Comparison of ENCODE assay signal across 8 cellular contexts in genomic region chr7:158613481-158613880, GRCh38. TPM values are rescaled to one million over a fixed set of nuclear protein-coding genes. Genes with fewer than 3 reads are reported as not detected.
DNase-seq lines count a peak whose midpoint lies in the region; ATAC-seq lines count a peak whose summit lies in the region.

No MANE protein-coding gene starts in this region.

- H3K27ac ChIP-seq in BLaER1 = 0 out of 2 replicates have a peak overlapping the region, but pooled peaks have one; percentile 5

- no peaks in the 10 kb centered on the region for H4K20me1 ChIP-seq in BLaER1

- H3K4me2 ChIP-seq in BLaER1 = peak overlapping the region; percentile 62

- DNase-seq in NCI-H2107 (lab: John Stamatoyannopoulos, UW) (peak; percentile 36), HK-2 (ENCODE audit: unreplicated experiment) (no peak), OCI-M1 (lab: John Stamatoyannopoulos, UW) (no peak)
- no peak for DNase-seq in stimulated activated CD4-positive, alpha-beta T cell treated with anti-CD3 and anti-CD28 coated beads, Interleukin-4, amount 100 ng/mL, for 1 hour
- DNase-seq in activated T-cell treated with anti-CD3 and anti-CD28 coated beads, Interleukin-2, amount 50 U/mL, for 4 hours = no peak

- H3K9me3 ChIP-seq in BLaER1 = no peaks in the 10 kb centered on the region

- H3K4me1 ChIP-seq in BLaER1 = peaks cover 52% of the 10 kb centered on the region

- no peaks in the 10 kb centered on the region for H3K27me3 Mint-ChIP-seq in activated T-cell treated with anti-CD3 and anti-CD28 coated beads, Interleukin-2, amount 50 U/mL, for 4 hours (ENCODE audit: low read depth)

- peaks cover 20% of the 10 kb centered on the region for H3K36me3 ChIP-seq in BLaER1

- H3K4me3 Mint-ChIP-seq in activated T-cell treated with anti-CD3 and anti-CD28 coated beads, Interleukin-2, amount 50 U/mL, for 4 hours = no peak overlapping the region

- ATAC-seq in GM19043 (IDR thresholded peaks at IDR 0.05; ENCODE audit: low read depth, unreplicated experiment) (peak; percentile 87), HG02981 (IDR thresholded peaks at IDR 0.05; ENCODE audit: unreplicated experiment) (peak; percentile 86)
- ATAC-seq in activated T-cell treated with anti-CD3 and anti-CD28 coated beads, Interleukin-2, amount 50 U/mL, for 4 hours = no peak

- no peaks in the 10 kb centered on the region for H3K27me3 ChIP-seq in BLaER1

- no peaks in the 10 kb centered on the region for H3K9me3 Mint-ChIP-seq in activated T-cell treated with anti-CD3 and anti-CD28 coated beads, Interleukin-2, amount 50 U/mL, for 4 hours

- no peak overlapping the region for H3K4me3 ChIP-seq in BLaER1

- H3K4me1 Mint-ChIP-seq in activated T-cell treated with anti-CD3 and anti-CD28 coated beads, Interleukin-2, amount 50 U/mL, for 4 hours (ENCODE audit: low read depth) = peaks cover 1% of the 10 kb centered on the region

- H3K36me3 Mint-ChIP-seq in activated T-cell treated with anti-CD3 and anti-CD28 coated beads, Interleukin-2, amount 50 U/mL, for 4 hours (ENCODE audit: insufficient read depth) = peaks cover 1% of the 10 kb centered on the region

- no peak overlapping the region for H3K9ac ChIP-seq in BLaER1

RNA-seq across cellular contexts. Expression of gene PTPRN2, which starts 25.9 kb away (rescaled TPM):
- under 1 TPM; 0.43 to 0.66 (median 0.63) TPM for total RNA-seq in activated T-cell treated with anti-CD3 and anti-CD28 coated beads, Interleukin-2, amount 50 U/mL, for 4 hours

Comparison
In these comparisons a context has a peak if more than half of its experiments do, and no peak if none do; other contexts are left out.
1. ATAC-seq: peak in GM19043 (single experiment) and HG02981 (single experiment); none in activated T-cell treated with anti-CD3 and anti-CD28 coated beads, Interleukin-2, amount 50 U/mL, for 4 hours (0 of 2).